In genomic region chr10:34872820-34873219, GRCh38 we compare ENCODE assay signal across 27 cellular contexts.
"Had no signal": no experiment of that assay in that cellular context is flagged by ENCODE, and none has a peak within 500 bp of the region (broad histone marks: within the 10 kb centered on the region; RNA-seq: fewer than 3 reads in every experiment).

No MANE protein-coding gene starts in this region.

- H3K27ac Mint-ChIP-seq: immature natural killer cell; naive thymus-derived CD8-positive, alpha-beta T cell; nephron; stimulated activated memory B cell treated with anti-CD40 and anti-IgM and Interleukin-4, amounts not matched to agents 10 μg/mL and 1 μg/mL and 100 μg/mL, for 72 hours; stimulated activated naive CD8-positive, alpha-beta T cell treated with anti-CD3 and anti-CD28 coated beads, Interleukin-15, amount 100 ng/mL, for 72 hours had no signal

- DNase-seq: hypothalamus; immature natural killer cell; kidney; left colon; left lung; lower lobe of right lung; mammary epithelial cell; mesenchymal stem cell; naive thymus-derived CD8-positive, alpha-beta T cell; nucleus accumbens; pancreas; posterior cingulate gyrus; right lobe of liver; stimulated activated CD4-positive, alpha-beta T cell treated with anti-CD3 and anti-CD28 coated beads, Interleukin-1b, Interleukin-23, amount 100 ng/mL, for 48 hours; stimulated activated CD4-positive, alpha-beta T cell treated with anti-CD3 and anti-CD28 coated beads, Interleukin-2, amount 100 ng/mL, for 48 hours; stimulated activated CD4-positive, alpha-beta T cell treated with anti-CD3 and anti-CD28 coated beads, Interleukin-4, amount 100 ng/mL, for 4 hours; stimulated activated CD8-positive, alpha-beta memory T cell treated with anti-CD3 and anti-CD28 coated beads, Interleukin-4, amount 100 ng/mL, for 48 hours; stimulated activated naive CD4-positive, alpha-beta T cell treated with Interleukin-2 at 50 U/mL for 16 hours; stimulated activated naive CD8-positive, alpha-beta T cell treated with anti-CD3 and anti-CD28 coated beads, Interleukin-15, amount 100 ng/mL, for 72 hours; substantia nigra; upper lobe of left lung had no signal

- H3K4me1 ChIP-seq: left lung, lower lobe of right lung, pancreas, right atrium auricular region, right lobe of liver, tibial nerve, upper lobe of left lung had no signal

- H3K9me3 Mint-ChIP-seq: naive thymus-derived CD8-positive, alpha-beta T cell; neural crest cell; stimulated activated memory B cell treated with anti-CD40 and anti-IgM and Interleukin-4, amounts not matched to agents 10 μg/mL and 1 μg/mL and 100 μg/mL, for 72 hours; stimulated activated naive CD8-positive, alpha-beta T cell treated with anti-CD3 and anti-CD28 coated beads, Interleukin-15, amount 100 ng/mL, for 72 hours had no signal

- H3K4me1 Mint-ChIP-seq: immature natural killer cell; nephron; stimulated activated memory B cell treated with anti-CD40 and anti-IgM and Interleukin-4, amounts not matched to agents 10 μg/mL and 1 μg/mL and 100 μg/mL, for 72 hours; stimulated activated naive CD8-positive, alpha-beta T cell treated with anti-CD3 and anti-CD28 coated beads, Interleukin-15, amount 100 ng/mL, for 72 hours had no signal

- ATAC-seq: left colon; left lung; lower lobe of right lung; naive thymus-derived CD8-positive, alpha-beta T cell; pancreas; right lobe of liver; stimulated activated memory B cell treated with anti-CD40 and anti-IgM and Interleukin-4, amounts not matched to agents 10 μg/mL and 1 μg/mL and 100 μg/mL, for 72 hours; stimulated activated naive CD8-positive, alpha-beta T cell treated with anti-CD3 and anti-CD28 coated beads, Interleukin-15, amount 100 ng/mL, for 72 hours had no signal

- H3K36me3 ChIP-seq: left lung, lower lobe of right lung, pancreas, right atrium auricular region, right lobe of liver, tibial nerve, upper lobe of left lung had no signal

- H3K9me3 ChIP-seq: left lung, lower lobe of right lung, pancreas, right atrium auricular region, right lobe of liver, tibial nerve, upper lobe of left lung had no signal

- H3K27me3 ChIP-seq: left lung, pancreas, right atrium auricular region, right lobe of liver, tibial nerve, upper lobe of left lung had no signal

- H3K36me3 Mint-ChIP-seq: immature natural killer cell; naive thymus-derived CD8-positive, alpha-beta T cell; stimulated activated memory B cell treated with anti-CD40 and anti-IgM and Interleukin-4, amounts not matched to agents 10 μg/mL and 1 μg/mL and 100 μg/mL, for 72 hours had no signal

- H3K4me3 ChIP-seq: left lung, lower lobe of right lung, pancreas, right atrium auricular region, right lobe of liver, smooth muscle cell, tibial nerve, upper lobe of left lung had no signal

- H3K27ac ChIP-seq: left lung, lower lobe of right lung, pancreas, right atrium auricular region, right lobe of liver, tibial nerve, upper lobe of left lung had no signal

- H3K4me3 Mint-ChIP-seq: immature natural killer cell; naive thymus-derived CD8-positive, alpha-beta T cell; nephron; neural crest cell; stimulated activated memory B cell treated with anti-CD40 and anti-IgM and Interleukin-4, amounts not matched to agents 10 μg/mL and 1 μg/mL and 100 μg/mL, for 72 hours; stimulated activated naive CD8-positive, alpha-beta T cell treated with anti-CD3 and anti-CD28 coated beads, Interleukin-15, amount 100 ng/mL, for 72 hours had no signal

- H3K4me2 ChIP-seq: smooth muscle cell had no signal

- H3K27me3 Mint-ChIP-seq: stimulated activated memory B cell treated with anti-CD40 and anti-IgM and Interleukin-4, amounts not matched to agents 10 μg/mL and 1 μg/mL and 100 μg/mL, for 72 hours had no signal
